30 cellular contexts compared by ENCODE assay signal in genomic region chr7:88300401-88300800, GRCh38. TPM values are rescaled to one million over a fixed set of nuclear protein-coding genes. Genes with fewer than 3 reads are reported as not detected.
"Had no signal": no experiment of that assay in that cellular context is flagged by ENCODE, and none has a peak within 500 bp of the region (broad histone marks: within the 10 kb centered on the region; RNA-seq: fewer than 3 reads in every experiment).

No MANE protein-coding gene starts in this region.

- H3K4me3 ChIP-seq: colonic mucosa, esophagus muscularis mucosa, gastroesophageal sphincter, heart right ventricle, lung, right lobe of liver, smooth muscle cell, suprapubic skin, transverse colon had no signal

- H3K79me2 ChIP-seq: parathyroid adenoma had no signal

- H3K9ac ChIP-seq: parathyroid adenoma had no signal

- ATAC-seq: foreskin keratinocyte; gastroesophageal sphincter; natural killer cell treated with Interleukin-12 subunit alpha and Interleukin-12 subunit beta and Interleukin-15 and Interleukin-18, amount 100 ng/mL, for 72 hours; right lobe of liver; stimulated activated naive CD8-positive, alpha-beta T cell treated with anti-CD3 and anti-CD28 coated beads, Interleukin-15, amount 100 ng/mL, for 72 hours had no signal

- H3K27me3 Mint-ChIP-seq: dendritic cell treated with granulocyte-macrophage colony-stimulating factor and Interleukin-4, amounts not matched to agents 40 ng/mL and 50 ng/mL, for 4 days had no signal

- H3K9me3 ChIP-seq: colonic mucosa, esophagus muscularis mucosa, gastroesophageal sphincter, heart right ventricle, right lobe of liver, suprapubic skin, transverse colon had no signal

- H3K4me1 Mint-ChIP-seq: endodermal cell; immature natural killer cell; memory B cell; naive B cell; neural crest cell; stimulated activated naive CD8-positive, alpha-beta T cell treated with anti-CD3 and anti-CD28 coated beads, Interleukin-15, amount 100 ng/mL, for 72 hours had no signal

- H3K4me3 Mint-ChIP-seq: dendritic cell treated with granulocyte-macrophage colony-stimulating factor and Interleukin-4, amounts not matched to agents 40 ng/mL and 50 ng/mL, for 4 days; endodermal cell; immature natural killer cell; memory B cell; naive B cell; natural killer cell treated with Interleukin-12 subunit alpha and Interleukin-12 subunit beta and Interleukin-15 and Interleukin-18, amount 100 ng/mL, for 72 hours; neural crest cell; stimulated activated naive CD8-positive, alpha-beta T cell treated with anti-CD3 and anti-CD28 coated beads, Interleukin-15, amount 100 ng/mL, for 72 hours had no signal

- H3K9me3 Mint-ChIP-seq: dendritic cell treated with granulocyte-macrophage colony-stimulating factor and Interleukin-4, amounts not matched to agents 40 ng/mL and 50 ng/mL, for 4 days; endodermal cell; memory B cell; naive B cell; natural killer cell treated with Interleukin-12 subunit alpha and Interleukin-12 subunit beta and Interleukin-15 and Interleukin-18, amount 100 ng/mL, for 72 hours; neural crest cell; stimulated activated naive CD8-positive, alpha-beta T cell treated with anti-CD3 and anti-CD28 coated beads, Interleukin-15, amount 100 ng/mL, for 72 hours had no signal

- H3K36me3 Mint-ChIP-seq: immature natural killer cell; memory B cell; naive B cell; natural killer cell treated with Interleukin-12 subunit alpha and Interleukin-12 subunit beta and Interleukin-15 and Interleukin-18, amount 100 ng/mL, for 72 hours had no signal

- H3K4me2 ChIP-seq: smooth muscle cell had no signal

- H3K27ac ChIP-seq: colonic mucosa, esophagus muscularis mucosa, foreskin keratinocyte, gastroesophageal sphincter, parathyroid adenoma, right lobe of liver, suprapubic skin, transverse colon had no signal

- H3K4me1 ChIP-seq: colonic mucosa, foreskin keratinocyte, parathyroid adenoma, transverse colon had no signal

- H3K36me3 ChIP-seq: colonic mucosa, esophagus muscularis mucosa, gastroesophageal sphincter, heart right ventricle, right lobe of liver, suprapubic skin, transverse colon had no signal

- H3K27me3 ChIP-seq: colonic mucosa, esophagus muscularis mucosa, gastroesophageal sphincter, heart right ventricle, right lobe of liver, suprapubic skin, transverse colon had no signal

- H3K27ac Mint-ChIP-seq: endodermal cell; immature natural killer cell; memory B cell; naive B cell; natural killer cell treated with Interleukin-12 subunit alpha and Interleukin-12 subunit beta and Interleukin-15 and Interleukin-18, amount 100 ng/mL, for 72 hours; progenitor cell of endocrine pancreas; stimulated activated naive CD8-positive, alpha-beta T cell treated with anti-CD3 and anti-CD28 coated beads, Interleukin-15, amount 100 ng/mL, for 72 hours had no signal

- H2AFZ ChIP-seq: parathyroid adenoma had no signal

- DNase-seq: colonic mucosa; effector CD8-positive, alpha-beta T cell; endodermal cell; foreskin keratinocyte; glutamatergic neuron; heart right ventricle; hypothalamus; immature natural killer cell; islet precursor cell; kidney glomerular epithelial cell; naive B cell; right lobe of liver; stimulated activated CD4-positive, alpha-beta T cell treated with anti-CD3 and anti-CD28 coated beads, Interleukin-12 subunit alpha, Interleukin-12 subunit beta, amount 100 ng/mL, for 4 hours; stimulated activated CD4-positive, alpha-beta T cell treated with anti-CD3 and anti-CD28 coated beads, Interleukin-1b, Interleukin-23, amount 100 ng/mL, for 48 hours; stimulated activated CD4-positive, alpha-beta T cell treated with anti-CD3 and anti-CD28 coated beads, Interleukin-4, amount 100 ng/mL, for 1 hour; stimulated activated CD8-positive, alpha-beta memory T cell treated with anti-CD3 and anti-CD28 coated beads, Interleukin-4, amount 100 ng/mL, for 48 hours; stimulated activated naive CD4-positive, alpha-beta T cell; stimulated activated naive CD8-positive, alpha-beta T cell treated with anti-CD3 and anti-CD28 coated beads, Interleukin-15, amount 100 ng/mL, for 72 hours; transverse colon had no signal

RNA-seq across cellular contexts. Expression of gene STEAP4, which starts 6.3 kb away (rescaled TPM):
- total RNA-seq: endodermal cell; natural killer cell treated with Interleukin-12 subunit alpha and Interleukin-12 subunit beta and Interleukin-15 and Interleukin-18, amount 100 ng/mL, for 72 hours; neural crest cell; progenitor cell of endocrine pancreas had no signal
